18 cellular contexts compared by ENCODE assay signal in the genomic region with DNA sequence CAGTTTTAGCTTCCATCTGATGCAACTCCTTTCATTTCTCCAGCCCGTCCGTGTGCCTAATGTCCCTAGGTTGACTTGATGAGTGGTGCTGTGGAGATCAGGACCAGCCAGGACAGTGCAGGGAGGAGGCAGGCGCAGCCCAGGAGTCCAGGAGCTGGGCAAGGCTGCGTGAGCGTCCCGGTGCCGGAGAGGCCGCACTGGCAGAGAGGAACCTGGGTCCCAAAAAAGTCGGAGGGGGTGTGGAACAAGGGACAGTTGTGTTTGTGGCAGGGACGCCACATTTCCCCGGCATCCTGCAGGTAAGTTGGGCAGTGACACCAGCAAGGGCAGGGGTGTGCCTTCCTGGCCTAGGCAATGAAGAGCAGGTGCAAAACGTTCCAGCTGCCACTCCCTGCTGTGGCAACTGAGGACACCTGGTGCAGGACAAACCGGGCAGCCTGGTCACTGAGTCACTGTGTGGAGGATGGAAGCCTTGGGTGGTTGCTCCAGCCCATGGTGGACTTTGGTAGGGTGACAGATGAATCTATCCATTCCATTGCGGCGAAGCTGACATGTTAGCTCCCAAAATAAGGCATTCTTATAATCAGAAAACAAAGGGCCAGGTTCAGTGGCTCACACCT.
"Had no signal": no experiment of that assay in that cellular context is flagged by ENCODE, and none has a peak within 500 bp of the region (broad histone marks: within the 10 kb centered on the region; RNA-seq: fewer than 3 reads in every experiment).

No MANE protein-coding gene starts in this region.

- ATAC-seq: gastroesophageal sphincter; left cardiac atrium; naive thymus-derived CD8-positive, alpha-beta T cell; stimulated activated naive B cell treated with anti-CD40 and anti-IgM and Interleukin-4, amounts not matched to agents 10 μg/mL and 1 μg/mL and 100 μg/mL, for 72 hours had no signal

- H3K4me1 Mint-ChIP-seq: naive thymus-derived CD8-positive, alpha-beta T cell had no signal

- DNase-seq: activated CD4-positive, alpha-beta T cell treated with anti-CD3 and anti-CD28 coated beads for 1 hour; activated CD4-positive, alpha-beta T cell treated with anti-CD3 and anti-CD28 coated beads, Interleukin-2, amount 50 U/mL, for 48 hours; activated naive CD4-positive, alpha-beta T cell treated with anti-CD3 and anti-CD28 coated beads, Interleukin-2, amount 50 U/mL, for 16 hours; heart right ventricle; left cardiac atrium; naive thymus-derived CD8-positive, alpha-beta T cell; posterior cingulate gyrus; retina; stimulated activated CD4-positive, alpha-beta T cell treated with anti-CD3 and anti-CD28 coated beads, Interleukin-15, amount 100 ng/mL, for 24 hours; stimulated activated CD4-positive, alpha-beta T cell treated with anti-CD3 and anti-CD28 coated beads, Interleukin-4, amount 100 ng/mL, for 1 hour; stimulated activated naive B cell treated with anti-CD40 and anti-IgM and Interleukin-4, amounts not matched to agents 10 μg/mL and 1 μg/mL and 100 μg/mL, for 72 hours had no signal

- H3K27me3 ChIP-seq: gastroesophageal sphincter, heart right ventricle, tibial artery, vagina had no signal

- FAIRE-seq: astrocyte, bronchial epithelial cell had no signal

- H3K27ac ChIP-seq: epithelial cell of prostate, gastroesophageal sphincter, heart right ventricle, tibial artery, vagina, VCaP had no signal

- H3K4me3 ChIP-seq: gastroesophageal sphincter, heart right ventricle, tibial artery, vagina had no signal

- H3K4me1 ChIP-seq: gastroesophageal sphincter, heart right ventricle, tibial artery, vagina had no signal

- H3K9me3 ChIP-seq: gastroesophageal sphincter, heart right ventricle, vagina had no signal

- H3K27me3 Mint-ChIP-seq: naive thymus-derived CD8-positive, alpha-beta T cell; stimulated activated naive B cell treated with anti-CD40 and anti-IgM and Interleukin-4, amounts not matched to agents 10 μg/mL and 1 μg/mL and 100 μg/mL, for 72 hours had no signal

- H3K4me3 Mint-ChIP-seq: naive thymus-derived CD8-positive, alpha-beta T cell; stimulated activated naive B cell treated with anti-CD40 and anti-IgM and Interleukin-4, amounts not matched to agents 10 μg/mL and 1 μg/mL and 100 μg/mL, for 72 hours had no signal

- H3K9me3 Mint-ChIP-seq: naive thymus-derived CD8-positive, alpha-beta T cell; stimulated activated naive B cell treated with anti-CD40 and anti-IgM and Interleukin-4, amounts not matched to agents 10 μg/mL and 1 μg/mL and 100 μg/mL, for 72 hours had no signal
